ENCODE assay signal across 8 cellular contexts in the genomic region with DNA sequence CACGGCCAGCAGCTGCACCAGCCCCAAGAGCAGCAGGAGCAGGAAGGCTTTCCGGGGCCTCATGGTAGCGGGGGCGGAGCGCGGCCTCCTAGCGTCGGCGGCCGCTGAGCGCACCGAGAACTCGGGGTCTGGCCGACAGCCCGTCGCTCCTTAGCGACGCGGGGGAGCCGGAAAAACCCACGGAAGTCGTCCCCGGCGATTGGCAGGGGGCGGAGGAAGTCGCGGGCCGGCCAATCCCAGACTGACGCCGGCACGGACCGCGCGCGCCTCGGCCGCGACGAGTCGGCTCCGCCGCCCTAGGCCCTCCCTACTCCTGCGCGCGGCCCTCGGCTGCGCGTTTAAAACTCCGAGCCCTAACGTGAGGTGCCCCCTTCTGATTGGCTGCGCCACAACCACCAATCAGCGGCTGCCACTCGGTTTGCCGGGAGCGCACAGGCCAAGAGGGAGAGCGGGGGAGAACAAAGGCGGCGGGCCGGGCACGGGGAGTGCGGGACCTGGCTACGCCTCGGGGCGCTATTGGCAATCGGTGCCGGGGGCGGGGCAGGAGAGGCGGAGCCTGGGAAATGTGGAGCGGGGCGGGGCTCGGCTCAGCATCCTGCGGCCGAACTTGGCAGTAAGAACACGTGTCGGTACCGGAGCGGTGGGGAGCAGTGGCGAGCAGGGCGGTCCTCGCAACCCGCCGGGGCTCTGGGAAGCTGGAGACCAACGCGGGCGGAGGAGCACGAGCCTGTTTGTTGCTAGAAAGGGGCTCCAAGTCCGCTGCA. TPM values are rescaled to one million over a fixed set of nuclear protein-coding genes. Genes with fewer than 3 reads are reported as not detected.
DNase-seq lines count a peak whose midpoint lies in the region; ATAC-seq and TF ChIP-seq lines count a peak whose summit lies in the region.

A gene with protein sequence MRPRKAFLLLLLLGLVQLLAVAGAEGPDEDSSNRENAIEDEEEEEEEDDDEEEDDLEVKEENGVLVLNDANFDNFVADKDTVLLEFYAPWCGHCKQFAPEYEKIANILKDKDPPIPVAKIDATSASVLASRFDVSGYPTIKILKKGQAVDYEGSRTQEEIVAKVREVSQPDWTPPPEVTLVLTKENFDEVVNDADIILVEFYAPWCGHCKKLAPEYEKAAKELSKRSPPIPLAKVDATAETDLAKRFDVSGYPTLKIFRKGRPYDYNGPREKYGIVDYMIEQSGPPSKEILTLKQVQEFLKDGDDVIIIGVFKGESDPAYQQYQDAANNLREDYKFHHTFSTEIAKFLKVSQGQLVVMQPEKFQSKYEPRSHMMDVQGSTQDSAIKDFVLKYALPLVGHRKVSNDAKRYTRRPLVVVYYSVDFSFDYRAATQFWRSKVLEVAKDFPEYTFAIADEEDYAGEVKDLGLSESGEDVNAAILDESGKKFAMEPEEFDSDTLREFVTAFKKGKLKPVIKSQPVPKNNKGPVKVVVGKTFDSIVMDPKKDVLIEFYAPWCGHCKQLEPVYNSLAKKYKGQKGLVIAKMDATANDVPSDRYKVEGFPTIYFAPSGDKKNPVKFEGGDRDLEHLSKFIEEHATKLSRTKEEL (minus strand): TSS at position 160 of the 764 bp plus-strand sequence. CDS start 97 bp downstream, at position 63.

- H3K4me3 ChIP-seq in ovary = peak within 1 kb of the TSS; percentile 81
- peak within 1 kb of the TSS; percentile 68 to 94 (median 89) for H3K4me3 ChIP-seq in thyroid gland (replicated peaks in 1 of 3)

- no peaks in the 10 kb centered on the region for H3K36me3 ChIP-seq in ovary
- H3K36me3 ChIP-seq in thyroid gland = no peaks in the 10 kb centered on the region

- no peaks in the 10 kb centered on the region for H3K9me3 ChIP-seq in ovary
- no peaks in the 10 kb centered on the region for H3K9me3 ChIP-seq in thyroid gland

- H3K27me3 ChIP-seq in ovary (no peaks in the 10 kb centered on the region), thyroid gland (no peaks in the 10 kb centered on the region)

- peak; percentile 36 for TF ChIP-seq CTCF in GM12873 (IDR thresholded peaks at IDR 0.05; ENCODE audit: insufficient read depth, low read depth, low read length, missing control alignments)
- TF ChIP-seq CTCF in ovary (IDR thresholded peaks at IDR 0.05) = peak in 2 of 3 donors; percentile 43 to 52
- TF ChIP-seq CTCF in thyroid gland (IDR thresholded peaks at IDR 0.05) = peak in 2 of 6 experiments; percentile 17 to 38

- peak within 1 kb of the TSS; percentile 65 to 94 for H3K27ac ChIP-seq in ovary
- peak within 1 kb of the TSS; percentile 74 to 90 (median 74) for H3K27ac ChIP-seq in thyroid gland

- TF ChIP-seq POLR2A in ovary (IDR thresholded peaks at IDR 0.05) = peak; percentile 67
- peak in 1 of 2 donors; percentile 93 for TF ChIP-seq POLR2A in thyroid gland (IDR thresholded peaks at IDR 0.05)

- ATAC-seq in HG02759 (IDR thresholded peaks at IDR 0.05; ENCODE audit: unreplicated experiment) (peak; percentile 90), Right ventricle myocardium inferior (peak; percentile 98)

- intact Hi-C loops in Right ventricle myocardium inferior (cut with DNase I) = loop anchor here (1.0 to 2.0 kb wide), 4 partner anchors 37 to 98 kb away; a partner anchor contains a TSS
- intact Hi-C loops in ovary (cut with DNase I) = no loop called here
- intact Hi-C loops in thyroid gland (cut with DNase I) = no loop called here

- 0 to 1% (median 0%) methylated on average over 60 to 87 of the region's 87 CpGs for WGBS in ovary, 3 donors
- WGBS in thyroid gland, 2 donors = 0% methylated on average over 11 to 26 of the region's 87 CpGs

- DNase-seq in NCI-H1417 (lab: John Stamatoyannopoulos, UW) = peak; percentile 99 to 100 (median 100)
- peak; percentile 94 to 98 for DNase-seq in SW 1271 (lab: John Stamatoyannopoulos, UW)
- DNase-seq in activated naive CD8-positive, alpha-beta T cell treated with anti-CD3 and anti-CD28 coated beads, Interleukin-2, amount 50 U/mL, for 16 hours (ENCODE audit: low read depth, low spot score) = peak; percentile 99
- peak; percentile 100 for DNase-seq in Right ventricle myocardium inferior (ENCODE audit: missing footprints)
- DNase-seq in ovary = peak; percentile 99 to 100 (median 99)
- DNase-seq in thyroid gland = peak; percentile 100

- peaks cover 6% of the 10 kb centered on the region for H3K4me1 ChIP-seq in ovary (ENCODE audit: insufficient read depth)
- peaks cover 15 to 26% of the 10 kb centered on the region in 2 donors for H3K4me1 ChIP-seq in thyroid gland

- peak; percentile 37 for TF ChIP-seq EP300 in ovary (IDR thresholded peaks at IDR 0.05)

RNA-seq across cellular contexts. Expression of the gene that starts here (rescaled TPM):
- total RNA-seq in Right ventricle myocardium inferior (48.7 TPM), ovary (100 to 1,000 TPM in 2 of 7 donors, 10 to 100 TPM in 5; 49.6 to 130 (median 72.4) TPM), thyroid gland (100 to 1,000 TPM; 172 to 749 (median 498) TPM)
- 10 to 100 TPM; 52.2 to 78.5 TPM for polyA plus RNA-seq in ovary

Comparison
In these comparisons a context has a peak if more than half of its experiments do, and no peak if none do; other contexts are left out.
1. Peak in every context shown above with its lines: DNase-seq, ATAC-seq, H3K4me3 ChIP-seq and H3K27ac ChIP-seq.